ENCODE assay signal across 10 cellular contexts in the genomic region with DNA sequence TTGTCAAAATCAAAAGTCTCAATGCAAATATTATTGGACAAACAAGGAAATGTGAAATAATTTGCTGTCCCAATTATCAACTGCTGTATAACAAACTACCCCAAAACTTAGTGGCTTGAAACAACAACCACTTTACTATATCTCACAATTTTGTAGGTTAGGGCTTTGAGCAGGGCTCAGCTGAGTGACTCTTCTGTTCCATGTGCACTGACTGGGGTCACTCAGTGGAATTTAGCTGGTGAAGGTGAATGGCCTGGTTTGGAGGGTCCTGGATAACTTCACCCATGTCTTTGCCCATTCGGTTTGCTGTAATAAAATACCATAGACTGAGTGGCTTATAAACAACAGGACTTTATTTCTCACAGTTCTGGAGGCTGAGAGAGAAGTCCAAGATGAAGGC.
"Had no signal": no experiment of that assay in that cellular context is flagged by ENCODE, and none has a peak within 500 bp of the region (broad histone marks: within the 10 kb centered on the region; RNA-seq: fewer than 3 reads in every experiment).

No MANE protein-coding gene starts in this region.

- H3K4me3 ChIP-seq: GM23248, HAP-1 had no signal

- FAIRE-seq: H1, H54 had no signal

- H2AFZ ChIP-seq: GM23248 had no signal

- DNase-seq: GM23248, GOT3, H7, H9, HCEC 1CT, HFFc6 had no signal

- H3K4me3 Mint-ChIP-seq: H9, HFFc6 had no signal

- ATAC-seq: HCT116 had no signal

- H3K9ac ChIP-seq: GM23248 had no signal

- H3K9me3 Mint-ChIP-seq: H9, HFFc6 had no signal

- H3K9me3 ChIP-seq: HAP-1 had no signal

- H3K27ac Mint-ChIP-seq: H9, HFFc6 had no signal

- H3K27ac ChIP-seq: GM23248 had no signal

- H3K36me3 ChIP-seq: HAP-1 had no signal
